Comparison of ENCODE assay signal across 1 cellular context in the genomic region with DNA sequence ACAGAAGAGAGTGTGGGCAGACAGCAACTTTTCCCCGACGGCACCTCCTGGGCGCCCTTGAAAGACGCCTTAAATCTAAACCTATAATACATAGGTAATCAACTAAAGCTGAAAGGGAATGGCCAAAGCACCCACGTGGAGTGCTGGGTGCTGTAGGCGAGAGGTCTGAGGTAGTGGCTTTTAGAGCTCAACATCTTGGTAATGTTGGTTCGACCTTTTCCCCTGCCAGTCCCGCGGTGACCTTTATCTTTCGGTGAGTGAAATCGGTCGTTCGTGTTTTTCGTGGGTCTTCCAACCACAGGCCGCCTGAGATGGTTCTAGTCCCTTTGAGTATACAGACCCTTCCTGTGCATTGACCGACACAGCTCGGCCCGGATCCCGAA.
A peak's percentile ranks its signal among the peaks of the same experiment; 100 is the strongest.
TF ChIP-seq lines count a peak whose summit lies in the region.

No MANE protein-coding gene starts in this region.

TF ChIP-seq in HepG2, 621 proteins besides CTCF, POLR2A, EP300 and RAD21 (continued from another document and continues in another):
- TF ChIP-seq, protein P1, sequence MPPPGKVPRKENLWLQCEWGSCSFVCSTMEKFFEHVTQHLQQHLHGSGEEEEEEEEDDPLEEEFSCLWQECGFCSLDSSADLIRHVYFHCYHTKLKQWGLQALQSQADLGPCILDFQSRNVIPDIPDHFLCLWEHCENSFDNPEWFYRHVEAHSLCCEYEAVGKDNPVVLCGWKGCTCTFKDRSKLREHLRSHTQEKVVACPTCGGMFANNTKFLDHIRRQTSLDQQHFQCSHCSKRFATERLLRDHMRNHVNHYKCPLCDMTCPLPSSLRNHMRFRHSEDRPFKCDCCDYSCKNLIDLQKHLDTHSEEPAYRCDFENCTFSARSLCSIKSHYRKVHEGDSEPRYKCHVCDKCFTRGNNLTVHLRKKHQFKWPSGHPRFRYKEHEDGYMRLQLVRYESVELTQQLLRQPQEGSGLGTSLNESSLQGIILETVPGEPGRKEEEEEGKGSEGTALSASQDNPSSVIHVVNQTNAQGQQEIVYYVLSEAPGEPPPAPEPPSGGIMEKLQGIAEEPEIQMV (CRISPR knock-in tag; IDR thresholded peaks at IDR 0.05; ENCODE audit: low read depth), result no peak
- 0 out of 2 replicates have a peak, but pooled peaks have one; percentile 13 for TF ChIP-seq SAFB2 (CRISPR knock-in tag; IDR thresholded peaks at IDR 0.05; ENCODE audit: borderline replicate concordance, low read depth)
- no peak for TF ChIP-seq ISX (CRISPR knock-in tag; conservative IDR thresholded peaks at IDR 0.05)
- TF ChIP-seq ZSCAN9 (CRISPR knock-in tag; IDR thresholded peaks at IDR 0.05; ENCODE audit: borderline replicate concordance), result 0 out of 2 replicates have a peak, but pooled peaks have one; percentile 5
- TF ChIP-seq ZNF558 (CRISPR knock-in tag; IDR thresholded peaks at IDR 0.05; ENCODE audit: borderline replicate concordance), result 0 out of 2 replicates have a peak, but pooled peaks have one; percentile 24
- TF ChIP-seq ZNF549 (CRISPR knock-in tag; IDR thresholded peaks at IDR 0.05), result no peak
- TF ChIP-seq, protein P2, sequence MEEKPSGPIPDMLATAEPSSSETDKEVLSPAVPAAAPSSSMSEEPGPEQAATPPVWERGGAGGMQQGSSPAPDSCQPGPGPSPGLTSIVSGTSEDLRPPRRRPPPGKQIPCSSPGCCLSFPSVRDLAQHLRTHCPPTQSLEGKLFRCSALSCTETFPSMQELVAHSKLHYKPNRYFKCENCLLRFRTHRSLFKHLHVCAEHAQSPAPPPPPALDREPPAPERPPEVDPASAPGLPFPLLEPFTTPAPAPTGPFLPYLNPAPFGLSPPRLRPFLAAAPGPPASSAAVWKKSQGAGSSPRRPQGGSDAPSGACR (CRISPR knock-in tag; IDR thresholded peaks at IDR 0.05), result 0 out of 2 replicates have a peak, but pooled peaks have one; percentile 33
- TF ChIP-seq, protein P3, sequence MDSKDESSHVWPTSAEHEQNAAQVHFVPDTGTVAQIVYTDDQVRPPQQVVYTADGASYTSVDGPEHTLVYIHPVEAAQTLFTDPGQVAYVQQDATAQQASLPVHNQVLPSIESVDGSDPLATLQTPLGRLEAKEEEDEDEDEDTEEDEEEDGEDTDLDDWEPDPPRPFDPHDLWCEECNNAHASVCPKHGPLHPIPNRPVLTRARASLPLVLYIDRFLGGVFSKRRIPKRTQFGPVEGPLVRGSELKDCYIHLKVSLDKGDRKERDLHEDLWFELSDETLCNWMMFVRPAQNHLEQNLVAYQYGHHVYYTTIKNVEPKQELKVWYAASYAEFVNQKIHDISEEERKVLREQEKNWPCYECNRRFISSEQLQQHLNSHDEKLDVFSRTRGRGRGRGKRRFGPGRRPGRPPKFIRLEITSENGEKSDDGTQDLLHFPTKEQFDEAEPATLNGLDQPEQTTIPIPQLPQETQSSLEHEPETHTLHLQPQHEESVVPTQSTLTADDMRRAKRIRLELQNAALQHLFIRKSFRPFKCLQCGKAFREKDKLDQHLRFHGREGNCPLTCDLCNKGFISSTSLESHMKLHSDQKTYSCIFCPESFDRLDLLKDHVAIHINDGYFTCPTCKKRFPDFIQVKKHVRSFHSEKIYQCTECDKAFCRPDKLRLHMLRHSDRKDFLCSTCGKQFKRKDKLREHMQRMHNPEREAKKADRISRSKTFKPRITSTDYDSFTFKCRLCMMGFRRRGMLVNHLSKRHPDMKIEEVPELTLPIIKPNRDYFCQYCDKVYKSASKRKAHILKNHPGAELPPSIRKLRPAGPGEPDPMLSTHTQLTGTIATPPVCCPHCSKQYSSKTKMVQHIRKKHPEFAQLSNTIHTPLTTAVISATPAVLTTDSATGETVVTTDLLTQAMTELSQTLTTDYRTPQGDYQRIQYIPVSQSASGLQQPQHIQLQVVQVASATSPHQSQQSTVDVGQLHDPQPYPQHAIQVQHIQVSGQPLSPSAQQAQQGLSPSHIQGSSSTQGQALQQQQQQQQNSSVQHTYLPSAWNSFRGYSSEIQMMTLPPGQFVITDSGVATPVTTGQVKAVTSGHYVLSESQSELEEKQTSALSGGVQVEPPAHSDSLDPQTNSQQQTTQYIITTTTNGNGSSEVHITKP (CRISPR knock-in tag; IDR thresholded peaks at IDR 0.05; ENCODE audit: low read depth), result 0 out of 2 replicates have a peak, but pooled peaks have one; percentile 3
- no peak for TF ChIP-seq REPIN1 (CRISPR knock-in tag; IDR thresholded peaks at IDR 0.05; ENCODE audit: borderline replicate concordance, low read depth)
- TF ChIP-seq, protein P4, sequence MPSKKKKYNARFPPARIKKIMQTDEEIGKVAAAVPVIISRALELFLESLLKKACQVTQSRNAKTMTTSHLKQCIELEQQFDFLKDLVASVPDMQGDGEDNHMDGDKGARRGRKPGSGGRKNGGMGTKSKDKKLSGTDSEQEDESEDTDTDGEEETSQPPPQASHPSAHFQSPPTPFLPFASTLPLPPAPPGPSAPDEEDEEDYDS (CRISPR knock-in tag; IDR thresholded peaks at IDR 0.05), result no peak
- TF ChIP-seq, protein P5, sequence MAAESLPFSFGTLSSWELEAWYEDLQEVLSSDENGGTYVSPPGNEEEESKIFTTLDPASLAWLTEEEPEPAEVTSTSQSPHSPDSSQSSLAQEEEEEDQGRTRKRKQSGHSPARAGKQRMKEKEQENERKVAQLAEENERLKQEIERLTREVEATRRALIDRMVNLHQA (CRISPR knock-in tag; IDR thresholded peaks at IDR 0.05), result no peak
- TF ChIP-seq SRSF9 (IDR thresholded peaks at IDR 0.05; ENCODE audit: borderline replicate concordance, insufficient read depth, low read depth, low read length, poor library complexity, severe bottlenecking), result no peak
- no peak for TF ChIP-seq HOXA5 (CRISPR knock-in tag; IDR thresholded peaks at IDR 0.05)
- no peak for TF ChIP-seq TCF7 (IDR thresholded peaks at IDR 0.05; ENCODE audit: low read depth)
- no peak for TF ChIP-seq PTBP1 (IDR thresholded peaks at IDR 0.05; ENCODE audit: low read depth, low read length, poor library complexity, severe bottlenecking)
- no peak for TF ChIP-seq HNRNPK (IDR thresholded peaks at IDR 0.05; ENCODE audit: low read depth, low read length, poor library complexity, severe bottlenecking)
- TF ChIP-seq MZF1 (CRISPR knock-in tag; IDR thresholded peaks at IDR 0.05; ENCODE audit: borderline replicate concordance), result no peak
- TF ChIP-seq TP53 (CRISPR knock-in tag; conservative IDR thresholded peaks at IDR 0.05), result no peak
- TF ChIP-seq ZNF20 (CRISPR knock-in tag; IDR thresholded peaks at IDR 0.05), result peak; percentile 56; the same call in 1 of the 2 replicates
- no peak; the same call in 1 of the 2 replicates for TF ChIP-seq SMAD3 (CRISPR knock-in tag; IDR thresholded peaks at IDR 0.05)
- TF ChIP-seq ZNF337 (CRISPR knock-in tag; IDR thresholded peaks at IDR 0.05; ENCODE audit: borderline replicate concordance, low read depth), result 0 out of 2 replicates have a peak, but pooled peaks have one; percentile 41
- TF ChIP-seq RFX3 (CRISPR knock-in tag; IDR thresholded peaks at IDR 0.05), result no peak
- TF ChIP-seq, protein P6, sequence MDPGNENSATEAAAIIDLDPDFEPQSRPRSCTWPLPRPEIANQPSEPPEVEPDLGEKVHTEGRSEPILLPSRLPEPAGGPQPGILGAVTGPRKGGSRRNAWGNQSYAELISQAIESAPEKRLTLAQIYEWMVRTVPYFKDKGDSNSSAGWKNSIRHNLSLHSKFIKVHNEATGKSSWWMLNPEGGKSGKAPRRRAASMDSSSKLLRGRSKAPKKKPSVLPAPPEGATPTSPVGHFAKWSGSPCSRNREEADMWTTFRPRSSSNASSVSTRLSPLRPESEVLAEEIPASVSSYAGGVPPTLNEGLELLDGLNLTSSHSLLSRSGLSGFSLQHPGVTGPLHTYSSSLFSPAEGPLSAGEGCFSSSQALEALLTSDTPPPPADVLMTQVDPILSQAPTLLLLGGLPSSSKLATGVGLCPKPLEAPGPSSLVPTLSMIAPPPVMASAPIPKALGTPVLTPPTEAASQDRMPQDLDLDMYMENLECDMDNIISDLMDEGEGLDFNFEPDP (CRISPR knock-in tag; conservative IDR thresholded peaks at IDR 0.05), result no peak
- no peak for TF ChIP-seq JUN (CRISPR knock-in tag; IDR thresholded peaks at IDR 0.05)
- no peak for TF ChIP-seq ZNF253 (CRISPR knock-in tag; IDR thresholded peaks at IDR 0.05; ENCODE audit: borderline replicate concordance)
- TF ChIP-seq HNF4G (IDR thresholded peaks at IDR 0.05; ENCODE audit: borderline replicate concordance, low read depth, low read length), result no peak
- TF ChIP-seq HNF4G (CRISPR knock-in tag; IDR thresholded peaks at IDR 0.05; ENCODE audit: borderline replicate concordance, low read depth), result no peak
- no peak for TF ChIP-seq TOPORS (CRISPR knock-in tag; IDR thresholded peaks at IDR 0.05)
- TF ChIP-seq, protein P7, sequence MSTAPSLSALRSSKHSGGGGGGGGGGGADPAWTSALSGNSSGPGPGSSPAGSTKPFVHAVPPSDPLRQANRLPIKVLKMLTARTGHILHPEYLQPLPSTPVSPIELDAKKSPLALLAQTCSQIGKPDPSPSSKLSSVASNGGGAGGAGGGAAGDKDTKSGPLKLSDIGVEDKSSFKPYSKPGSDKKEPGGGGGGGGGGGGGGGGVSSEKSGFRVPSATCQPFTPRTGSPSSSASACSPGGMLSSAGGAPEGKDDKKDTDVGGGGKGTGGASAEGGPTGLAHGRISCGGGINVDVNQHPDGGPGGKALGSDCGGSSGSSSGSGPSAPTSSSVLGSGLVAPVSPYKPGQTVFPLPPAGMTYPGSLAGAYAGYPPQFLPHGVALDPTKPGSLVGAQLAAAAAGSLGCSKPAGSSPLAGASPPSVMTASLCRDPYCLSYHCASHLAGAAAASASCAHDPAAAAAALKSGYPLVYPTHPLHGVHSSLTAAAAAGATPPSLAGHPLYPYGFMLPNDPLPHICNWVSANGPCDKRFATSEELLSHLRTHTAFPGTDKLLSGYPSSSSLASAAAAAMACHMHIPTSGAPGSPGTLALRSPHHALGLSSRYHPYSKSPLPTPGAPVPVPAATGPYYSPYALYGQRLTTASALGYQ (CRISPR knock-in tag; IDR thresholded peaks at IDR 0.05), result no peak
- no peak for TF ChIP-seq SIN3A (IDR thresholded peaks at IDR 0.05; ENCODE audit: borderline replicate concordance, low read depth, low read length)
- TF ChIP-seq, protein P8, sequence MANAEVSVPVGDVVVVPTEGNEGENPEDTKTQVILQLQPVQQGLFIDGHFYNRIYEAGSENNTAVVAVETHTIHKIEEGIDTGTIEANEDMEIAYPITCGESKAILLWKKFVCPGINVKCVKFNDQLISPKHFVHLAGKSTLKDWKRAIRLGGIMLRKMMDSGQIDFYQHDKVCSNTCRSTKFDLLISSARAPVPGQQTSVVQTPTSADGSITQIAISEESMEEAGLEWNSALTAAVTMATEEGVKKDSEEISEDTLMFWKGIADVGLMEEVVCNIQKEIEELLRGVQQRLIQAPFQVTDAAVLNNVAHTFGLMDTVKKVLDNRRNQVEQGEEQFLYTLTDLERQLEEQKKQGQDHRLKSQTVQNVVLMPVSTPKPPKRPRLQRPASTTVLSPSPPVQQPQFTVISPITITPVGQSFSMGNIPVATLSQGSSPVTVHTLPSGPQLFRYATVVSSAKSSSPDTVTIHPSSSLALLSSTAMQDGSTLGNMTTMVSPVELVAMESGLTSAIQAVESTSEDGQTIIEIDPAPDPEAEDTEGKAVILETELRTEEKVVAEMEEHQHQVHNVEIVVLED (CRISPR knock-in tag; IDR thresholded peaks at IDR 0.05; ENCODE audit: borderline replicate concordance), result 0 out of 2 replicates have a peak, but pooled peaks have one; percentile 41
- TF ChIP-seq KDM3A (CRISPR knock-in tag; IDR thresholded peaks at IDR 0.05; ENCODE audit: low read depth), result no peak
- TF ChIP-seq ZNF777 (CRISPR knock-in tag; IDR thresholded peaks at IDR 0.05), result peak; percentile 67
- TF ChIP-seq ZNF205 (CRISPR knock-in tag; IDR thresholded peaks at IDR 0.05), result no peak
- no peak for TF ChIP-seq ZKSCAN5 (CRISPR knock-in tag; IDR thresholded peaks at IDR 0.05)
- TF ChIP-seq TOE1 (CRISPR knock-in tag; IDR thresholded peaks at IDR 0.05), result no peak
- TF ChIP-seq, protein P9, sequence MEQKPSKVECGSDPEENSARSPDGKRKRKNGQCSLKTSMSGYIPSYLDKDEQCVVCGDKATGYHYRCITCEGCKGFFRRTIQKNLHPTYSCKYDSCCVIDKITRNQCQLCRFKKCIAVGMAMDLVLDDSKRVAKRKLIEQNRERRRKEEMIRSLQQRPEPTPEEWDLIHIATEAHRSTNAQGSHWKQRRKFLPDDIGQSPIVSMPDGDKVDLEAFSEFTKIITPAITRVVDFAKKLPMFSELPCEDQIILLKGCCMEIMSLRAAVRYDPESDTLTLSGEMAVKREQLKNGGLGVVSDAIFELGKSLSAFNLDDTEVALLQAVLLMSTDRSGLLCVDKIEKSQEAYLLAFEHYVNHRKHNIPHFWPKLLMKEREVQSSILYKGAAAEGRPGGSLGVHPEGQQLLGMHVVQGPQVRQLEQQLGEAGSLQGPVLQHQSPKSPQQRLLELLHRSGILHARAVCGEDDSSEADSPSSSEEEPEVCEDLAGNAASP (CRISPR knock-in tag; IDR thresholded peaks at IDR 0.05; ENCODE audit: borderline replicate concordance), result no peak
- TF ChIP-seq ZNF121 (CRISPR knock-in tag; IDR thresholded peaks at IDR 0.05), result no peak
- no peak for TF ChIP-seq NFYC (CRISPR knock-in tag; IDR thresholded peaks at IDR 0.05)
- TF ChIP-seq TARDBP (CRISPR knock-in tag; IDR thresholded peaks at IDR 0.05), result no peak
- TF ChIP-seq, protein P10, sequence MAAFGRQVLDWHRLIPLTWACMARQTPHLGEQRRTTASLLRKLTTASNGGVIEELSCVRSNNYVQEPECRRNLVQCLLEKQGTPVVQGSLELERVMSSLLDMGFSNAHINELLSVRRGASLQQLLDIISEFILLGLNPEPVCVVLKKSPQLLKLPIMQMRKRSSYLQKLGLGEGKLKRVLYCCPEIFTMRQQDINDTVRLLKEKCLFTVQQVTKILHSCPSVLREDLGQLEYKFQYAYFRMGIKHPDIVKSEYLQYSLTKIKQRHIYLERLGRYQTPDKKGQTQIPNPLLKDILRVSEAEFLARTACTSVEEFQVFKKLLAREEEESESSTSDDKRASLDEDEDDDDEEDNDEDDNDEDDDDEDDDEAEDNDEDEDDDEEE (CRISPR knock-in tag; IDR thresholded peaks at IDR 0.05), result no peak
- TF ChIP-seq GATA4 (IDR thresholded peaks at IDR 0.05; ENCODE audit: borderline replicate concordance, low read depth), result no peak
- no peak for TF ChIP-seq DNMT1 (CRISPR knock-in tag; IDR thresholded peaks at IDR 0.05)
- no peak for TF ChIP-seq ZNF382 (CRISPR knock-in tag; IDR thresholded peaks at IDR 0.05; ENCODE audit: borderline replicate concordance)
- no peak for TF ChIP-seq NR2F2 (IDR thresholded peaks at IDR 0.05; ENCODE audit: borderline replicate concordance, low read depth)
- TF ChIP-seq, protein P11, sequence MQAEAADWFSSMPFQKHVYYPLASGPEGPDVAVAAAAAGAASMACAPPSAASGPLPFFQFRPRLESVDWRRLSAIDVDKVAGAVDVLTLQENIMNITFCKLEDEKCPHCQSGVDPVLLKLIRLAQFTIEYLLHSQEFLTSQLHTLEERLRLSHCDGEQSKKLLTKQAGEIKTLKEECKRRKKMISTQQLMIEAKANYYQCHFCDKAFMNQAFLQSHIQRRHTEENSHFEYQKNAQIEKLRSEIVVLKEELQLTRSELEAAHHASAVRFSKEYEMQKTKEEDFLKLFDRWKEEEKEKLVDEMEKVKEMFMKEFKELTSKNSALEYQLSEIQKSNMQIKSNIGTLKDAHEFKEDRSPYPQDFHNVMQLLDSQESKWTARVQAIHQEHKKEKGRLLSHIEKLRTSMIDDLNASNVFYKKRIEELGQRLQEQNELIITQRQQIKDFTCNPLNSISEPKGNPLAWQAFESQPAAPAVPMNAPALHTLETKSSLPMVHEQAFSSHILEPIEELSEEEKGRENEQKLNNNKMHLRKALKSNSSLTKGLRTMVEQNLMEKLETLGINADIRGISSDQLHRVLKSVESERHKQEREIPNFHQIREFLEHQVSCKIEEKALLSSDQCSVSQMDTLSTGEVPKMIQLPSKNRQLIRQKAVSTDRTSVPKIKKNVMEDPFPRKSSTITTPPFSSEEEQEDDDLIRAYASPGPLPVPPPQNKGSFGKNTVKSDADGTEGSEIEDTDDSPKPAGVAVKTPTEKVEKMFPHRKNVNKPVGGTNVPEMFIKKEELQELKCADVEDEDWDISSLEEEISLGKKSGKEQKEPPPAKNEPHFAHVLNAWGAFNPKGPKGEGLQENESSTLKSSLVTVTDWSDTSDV (CRISPR knock-in tag; IDR thresholded peaks at IDR 0.05), result no peak
- TF ChIP-seq ZNF572 (CRISPR knock-in tag; IDR thresholded peaks at IDR 0.05), result no peak
- no peak for TF ChIP-seq FOXM1 (CRISPR knock-in tag; IDR thresholded peaks at IDR 0.05)
